12 cellular contexts compared by ENCODE assay signal in genomic region chr13:91142572-91142971, GRCh38.
A peak's percentile ranks its signal among the peaks of the same experiment; 100 is the strongest.
DNase-seq lines count a peak whose midpoint lies in the region; ATAC-seq and TF ChIP-seq lines count a peak whose summit lies in the region.
"Had no signal": no experiment of that assay in that cellular context is flagged by ENCODE, and none has a peak within 500 bp of the region (broad histone marks: within the 10 kb centered on the region; RNA-seq: fewer than 3 reads in every experiment).

No MANE protein-coding gene starts in this region.

- H4K20me1 ChIP-seq in Karpas-422 (ENCODE audit: insufficient read depth, low read depth, low read length): no peaks in the 10 kb centered on the region

- H3K27ac Mint-ChIP-seq in mesothelial cell of epicardium: peak overlapping the region; percentile 60
- no peak overlapping the region for H3K27ac Mint-ChIP-seq in activated CD4-positive, alpha-beta T cell treated with anti-CD3 and anti-CD28 coated beads, Interleukin-2, amount 10 ng/mL, durations not matched to agents 7 days and 5 days
- H3K27ac Mint-ChIP-seq: B cell; naive thymus-derived CD8-positive, alpha-beta T cell had no signal

- H3K79me2 ChIP-seq in Karpas-422 (ENCODE audit: low read length): no peaks in the 10 kb centered on the region

- H3K9ac ChIP-seq in Karpas-422 (ENCODE audit: low read length): no peak overlapping the region

- H3K4me3 Mint-ChIP-seq in mesothelial cell of epicardium: no peak overlapping the region
- no peak overlapping the region for H3K4me3 Mint-ChIP-seq in activated CD4-positive, alpha-beta T cell treated with anti-CD3 and anti-CD28 coated beads, Interleukin-2, amount 10 ng/mL, durations not matched to agents 7 days and 5 days
- H3K4me3 Mint-ChIP-seq: B cell; naive thymus-derived CD8-positive, alpha-beta T cell had no signal

- intact Hi-C loops in uterus (cut with DNase I; ENCODE audit: low total_unique reads): no loop called here

- H3K27ac ChIP-seq in uterus (no peak overlapping the region), Karpas-422 (ENCODE audit: low read length) (no peak overlapping the region)

- no peak overlapping the region for H3K4me3 ChIP-seq in astrocyte of the cerebellum (ENCODE audit: low read depth, low read length)
- H3K4me3 ChIP-seq in uterus: no peak overlapping the region
- no peak overlapping the region for H3K4me3 ChIP-seq in Karpas-422 (ENCODE audit: low read length)

- TF ChIP-seq POLR2A in uterus (IDR thresholded peaks at IDR 0.05): no peak

- no peak for TF ChIP-seq CTCF in astrocyte of the cerebellum (IDR thresholded peaks at IDR 0.05; ENCODE audit: low read depth, low read length, missing control alignments)
- no peak for TF ChIP-seq CTCF in mesothelial cell of epicardium (IDR thresholded peaks at IDR 0.05; ENCODE audit: unreplicated experiment)
- no peak for TF ChIP-seq CTCF in uterus (IDR thresholded peaks at IDR 0.05)

- POLR2A ChIA-PET in activated CD4-positive, alpha-beta T cell treated with anti-CD3 and anti-CD28 coated beads, Interleukin-2, amount 10 ng/mL, durations not matched to agents 7 days and 5 days (lab: Charles Lee): no interaction called here

- CTCF ChIA-PET in activated CD4-positive, alpha-beta T cell treated with anti-CD3 and anti-CD28 coated beads, Interleukin-2, amount 10 ng/mL, durations not matched to agents 7 days and 5 days (lab: Charles Lee): no interaction called here

- no peak overlapping the region for H3K4me2 ChIP-seq in Karpas-422 (ENCODE audit: low read depth, low read length, poor library complexity, severe bottlenecking)

- no peaks in the 10 kb centered on the region for H3K27me3 ChIP-seq in uterus
- H3K27me3 ChIP-seq in Karpas-422 (ENCODE audit: low read length): no peaks in the 10 kb centered on the region

- H2AFZ ChIP-seq in Karpas-422 (ENCODE audit: low read length): no peak overlapping the region

- peak; percentile 56 for DNase-seq in COLO829 (ENCODE audit: low spot score)
- peak; percentile 59 for DNase-seq in NCI-H1417 treated with DMSO at 0.1 percent for 48 hours (lab: John Stamatoyannopoulos, UW)
- DNase-seq in astrocyte of the cerebellum (ENCODE audit: low read depth): peak; percentile 85
- no peak for DNase-seq in mesothelial cell of epicardium (ENCODE audit: low spot score in 2 of 2, unreplicated experiment in 2 of 2)
- DNase-seq in activated CD4-positive, alpha-beta T cell treated with anti-CD3 and anti-CD28 coated beads, Interleukin-2, amount 10 ng/mL, durations not matched to agents 7 days and 5 days: no peak
- DNase-seq in uterus: no peak
- no peak for DNase-seq in Karpas-422
- DNase-seq: amygdala; naive thymus-derived CD8-positive, alpha-beta T cell; stimulated activated naive CD4-positive, alpha-beta T cell had no signal

- H3K36me3 Mint-ChIP-seq in mesothelial cell of epicardium: no peaks in the 10 kb centered on the region
- no peaks in the 10 kb centered on the region for H3K36me3 Mint-ChIP-seq in activated CD4-positive, alpha-beta T cell treated with anti-CD3 and anti-CD28 coated beads, Interleukin-2, amount 10 ng/mL, durations not matched to agents 7 days and 5 days (ENCODE audit: low read depth)
- H3K36me3 Mint-ChIP-seq: naive thymus-derived CD8-positive, alpha-beta T cell had no signal

- H3K9me3 ChIP-seq in uterus: no peaks in the 10 kb centered on the region
- H3K9me3 ChIP-seq in Karpas-422 (ENCODE audit: low read length): no peaks in the 10 kb centered on the region

- H3K4me1 ChIP-seq in uterus: no peaks in the 10 kb centered on the region
- H3K4me1 ChIP-seq in Karpas-422 (ENCODE audit: low read length): no peaks in the 10 kb centered on the region

- no peak for ATAC-seq in GM18861 (IDR thresholded peaks at IDR 0.05; ENCODE audit: unreplicated experiment)
- ATAC-seq: naive thymus-derived CD8-positive, alpha-beta T cell had no signal

- H3K36me3 ChIP-seq in uterus (no peaks in the 10 kb centered on the region), Karpas-422 (ENCODE audit: insufficient read depth, low read length) (no peaks in the 10 kb centered on the region)

- in situ Hi-C loops in astrocyte of the cerebellum (cut with HindIII; ENCODE audit: low sequenced_read_pairs): no loop called here

- peaks cover 4% of the 10 kb centered on the region for H3K9me3 Mint-ChIP-seq in mesothelial cell of epicardium
- H3K9me3 Mint-ChIP-seq in activated CD4-positive, alpha-beta T cell treated with anti-CD3 and anti-CD28 coated beads, Interleukin-2, amount 10 ng/mL, durations not matched to agents 7 days and 5 days: no peaks in the 10 kb centered on the region
- H3K9me3 Mint-ChIP-seq: naive thymus-derived CD8-positive, alpha-beta T cell had no signal

- H3K27me3 Mint-ChIP-seq in mesothelial cell of epicardium (ENCODE audit: low read depth): no peaks in the 10 kb centered on the region
- H3K27me3 Mint-ChIP-seq in activated CD4-positive, alpha-beta T cell treated with anti-CD3 and anti-CD28 coated beads, Interleukin-2, amount 10 ng/mL, durations not matched to agents 7 days and 5 days: peaks cover 3% of the 10 kb centered on the region

- no peaks in the 10 kb centered on the region for H3K9me2 ChIP-seq in Karpas-422 (replicated peaks; ENCODE audit: insufficient read depth, low read length)

- peaks cover 31% of the 10 kb centered on the region for H3K4me1 Mint-ChIP-seq in mesothelial cell of epicardium
- no peaks in the 10 kb centered on the region for H3K4me1 Mint-ChIP-seq in activated CD4-positive, alpha-beta T cell treated with anti-CD3 and anti-CD28 coated beads, Interleukin-2, amount 10 ng/mL, durations not matched to agents 7 days and 5 days
- H3K4me1 Mint-ChIP-seq: B cell; naive thymus-derived CD8-positive, alpha-beta T cell had no signal

Comparison
In these comparisons a context has a peak if more than half of its experiments do, and no peak if none do; other contexts are left out.
1. DNase-seq: peak in COLO829 (single experiment), NCI-H1417 treated with DMSO at 0.1 percent for 48 hours (single experiment) and astrocyte of the cerebellum (single experiment); none in mesothelial cell of epicardium (0 of 2), activated CD4-positive, alpha-beta T cell treated with anti-CD3 and anti-CD28 coated beads, Interleukin-2, amount 10 ng/mL, durations not matched to agents 7 days and 5 days (single experiment), uterus (0 of 2) and Karpas-422 (single experiment).